In the genomic region with DNA sequence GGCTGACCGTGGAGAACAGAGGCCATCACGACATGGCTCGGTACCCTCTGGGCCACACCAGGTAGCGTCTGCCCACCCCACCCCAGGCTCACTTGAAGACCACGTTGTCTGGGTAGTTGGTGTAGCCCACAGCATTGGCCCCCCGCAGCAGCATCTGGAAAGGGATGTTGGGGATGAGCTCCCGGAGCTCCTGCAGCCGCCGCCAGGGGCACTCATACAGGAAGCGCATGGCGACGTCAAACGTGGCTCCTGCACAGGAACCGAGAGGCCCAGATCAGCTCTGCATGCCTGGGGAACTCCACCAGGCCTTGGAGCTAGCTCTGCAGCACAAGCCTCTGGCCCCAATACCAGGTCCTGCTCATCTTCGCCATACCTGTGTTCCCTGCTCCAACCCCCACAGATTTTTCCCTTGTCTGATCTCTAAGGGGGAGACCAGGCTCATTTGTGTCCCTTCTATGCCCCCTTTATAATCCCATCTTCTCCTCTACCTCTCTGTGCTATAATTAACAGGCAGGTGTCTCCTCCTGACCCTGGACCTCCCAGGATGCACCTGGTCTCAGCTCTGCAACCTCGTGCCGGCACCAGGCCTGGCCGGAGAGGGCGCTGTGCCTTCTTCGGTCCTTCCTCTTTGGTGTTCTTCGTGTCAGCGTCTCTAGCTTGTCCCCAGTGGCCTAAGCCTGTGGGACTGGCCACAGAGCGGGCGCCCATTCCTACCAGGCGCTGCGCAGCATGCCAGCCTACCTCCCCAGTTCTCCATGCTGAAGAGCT, we compare ENCODE assay signal across 12 cellular contexts. TPM values are rescaled to one million over a fixed set of nuclear protein-coding genes. Genes with fewer than 3 reads are reported as not detected.
DNase-seq lines count a peak whose midpoint lies in the region; ATAC-seq, FAIRE-seq and TF ChIP-seq lines count a peak whose summit lies in the region.
"Had no signal": no experiment of that assay in that cellular context is flagged by ENCODE, and none has a peak within 500 bp of the region (broad histone marks: within the 10 kb centered on the region; RNA-seq: fewer than 3 reads in every experiment).

No MANE protein-coding gene starts in this region.

- H3K36me3 ChIP-seq in right atrium auricular region (peaks cover 7% of the 10 kb centered on the region), MM.1S (replicated peaks; ENCODE audit: insufficient read depth, low read length) (no peaks in the 10 kb centered on the region), brain microvascular endothelial cell (replicated peaks) (peaks cover 23% of the 10 kb centered on the region)

- peak overlapping the region; percentile 51 for H2AFZ ChIP-seq in MM.1S (ENCODE audit: low read length)

- no peaks in the 10 kb centered on the region for H3K9me3 ChIP-seq in right atrium auricular region
- no peaks in the 10 kb centered on the region for H3K9me3 ChIP-seq in MM.1S (replicated peaks; ENCODE audit: insufficient read depth, low read length)
- H3K9me3 ChIP-seq: Peyer's patch had no signal

- no peaks in the 10 kb centered on the region for H4K20me1 ChIP-seq in MM.1S (ENCODE audit: insufficient read depth, low read length)

- H3K79me2 ChIP-seq in MM.1S (ENCODE audit: low read length) = no peaks in the 10 kb centered on the region

- H3K4me1 ChIP-seq in right atrium auricular region (peaks cover 0 to 8% of the 10 kb centered on the region in 2 donors), MM.1S (ENCODE audit: low read length) (peaks cover 8% of the 10 kb centered on the region)

- intact Hi-C loops in cardiac septum (cut with DNase I) = no loop called here

- H3K9ac ChIP-seq in MM.1S (ENCODE audit: low read length) = no peak overlapping the region

- H3K9me2 ChIP-seq in MM.1S (replicated peaks; ENCODE audit: insufficient read depth, low read length) = no peaks in the 10 kb centered on the region

- peak overlapping the region; percentile 15; the same call in 1 of the 2 replicates for H3K4me2 ChIP-seq in MM.1S (ENCODE audit: low read depth, low read length)

- peak; percentile 58 for DNase-seq in cardiac septum (ENCODE audit: low spot score)
- no peak for DNase-seq in right atrium auricular region (ENCODE audit: low spot score)
- DNase-seq in MM.1S = peak; percentile 45
- DNase-seq in brain microvascular endothelial cell = no peak
- DNase-seq in stimulated activated naive CD8-positive, alpha-beta T cell treated with anti-CD3 and anti-CD28 coated beads, Interleukin-15, Interleukin-2, amounts not matched to agents 100 U/mL and 50 U/mL, for 24 hours = peak; percentile 31
- no peak for DNase-seq in H54 (ENCODE audit: insufficient read length, low spot score)
- DNase-seq: DMS 273 treated with DMSO at 0.1 percent for 48 hours, mesenchymal stem cell had no signal

- no peak for ATAC-seq in stimulated activated naive CD8-positive, alpha-beta T cell treated with anti-CD3 and anti-CD28 coated beads, Interleukin-15, Interleukin-2, amounts not matched to agents 100 U/mL and 50 U/mL, for 24 hours
- ATAC-seq in GM21737 (IDR thresholded peaks at IDR 0.05; ENCODE audit: unreplicated experiment) (no peak), GM19035 (IDR thresholded peaks at IDR 0.05; ENCODE audit: unreplicated experiment) (no peak)

- H3K4me3 ChIP-seq in right atrium auricular region (no peak overlapping the region), MM.1S (ENCODE audit: low read length) (no peak overlapping the region), brain microvascular endothelial cell (ENCODE audit: low read depth, low read length) (no peak overlapping the region)
- H3K4me3 ChIP-seq: Peyer's patch had no signal

- H3F3A ChIP-seq in MM.1S (ENCODE audit: insufficient read depth, low read length) = no peaks in the 10 kb centered on the region

- TF ChIP-seq POLR2A in H54 (IDR thresholded peaks at IDR 0.05; ENCODE audit: low read depth, low read length) = no peak

- in situ Hi-C loops in brain microvascular endothelial cell (cut with HindIII; ENCODE audit: low pct_ligation_motif_present, low sequenced_read_pairs) = no loop called here

- H3K27me3 ChIP-seq in right atrium auricular region (no peaks in the 10 kb centered on the region), MM.1S (replicated peaks; ENCODE audit: insufficient read depth, low read length) (no peaks in the 10 kb centered on the region), brain microvascular endothelial cell (replicated peaks) (no peaks in the 10 kb centered on the region)
- H3K27me3 ChIP-seq: Peyer's patch had no signal

- H3K27ac ChIP-seq in right atrium auricular region (no peak overlapping the region), MM.1S (ENCODE audit: low read length) (no peak overlapping the region), brain microvascular endothelial cell (no peak overlapping the region)
- H3K27ac ChIP-seq: Peyer's patch had no signal

- FAIRE-seq in H54 (lab: Jason Lieb, UNC) = no peak
- FAIRE-seq: HTR-8/SVneo had no signal

- no peak for TF ChIP-seq CTCF in right atrium auricular region (IDR thresholded peaks at IDR 0.05)
- TF ChIP-seq CTCF in MM.1S (IDR thresholded peaks at IDR 0.05; ENCODE audit: low read length) = peak; percentile 54
- TF ChIP-seq CTCF in brain microvascular endothelial cell (IDR thresholded peaks at IDR 0.05; ENCODE audit: low read depth, low read length, missing control alignments) = peak; percentile 33

RNA-seq across cellular contexts. Expression of a gene that starts 5.0 kb away (rescaled TPM):
- total RNA-seq in cardiac septum = 24.5 TPM
- total RNA-seq in right atrium auricular region = 10 to 100 TPM in 1 of 2 donors, 1 to 10 TPM in 1; 8.6 to 13.2 TPM

RNA-seq across cellular contexts. Expression of a gene that starts 8.6 kb away (rescaled TPM):
- total RNA-seq in cardiac septum (5.7 TPM), right atrium auricular region (1 to 10 TPM; 6.4 to 8.1 TPM)

Comparison
In these comparisons a context has a peak if more than half of its experiments do, and no peak if none do; other contexts are left out.
1. DNase-seq: peak in cardiac septum (single experiment), MM.1S (single experiment) and stimulated activated naive CD8-positive, alpha-beta T cell treated with anti-CD3 and anti-CD28 coated beads, Interleukin-15, Interleukin-2, amounts not matched to agents 100 U/mL and 50 U/mL, for 24 hours (single experiment); none in right atrium auricular region (single experiment), brain microvascular endothelial cell (single experiment) and H54 (single experiment).
2. CTCF ChIP-seq: peak in MM.1S (single experiment) and brain microvascular endothelial cell (single experiment); none in right atrium auricular region (0 of 2).